In the genomic region with DNA sequence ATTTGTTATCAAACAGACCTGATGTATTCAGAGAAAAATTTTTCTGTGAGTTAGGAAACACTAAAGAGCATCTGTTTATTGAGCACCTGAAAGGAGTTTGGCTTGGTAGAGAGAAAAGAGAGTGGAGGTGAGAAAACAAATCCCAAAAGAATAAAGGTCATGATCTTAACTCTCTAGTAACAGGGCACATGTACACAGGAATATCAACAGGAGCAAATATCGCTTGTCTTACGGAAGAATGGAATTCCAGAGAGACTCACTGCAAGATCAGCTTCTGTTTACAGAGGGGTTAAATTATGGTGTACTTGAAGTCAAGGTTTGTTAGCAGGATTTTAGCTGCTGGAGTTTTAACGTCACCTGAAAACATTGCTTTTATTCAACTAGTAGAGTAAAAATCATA, we compare ENCODE assay signal across 1 cellular context.
TF ChIP-seq lines count a peak whose summit lies in the region.

No MANE protein-coding gene starts in this region.

TF ChIP-seq in HepG2, 621 proteins besides CTCF, POLR2A, EP300 and RAD21 (continued from another document and continues in another):
- peak; percentile 87 for TF ChIP-seq ARID5B (CRISPR knock-in tag; IDR thresholded peaks at IDR 0.05)
- TF ChIP-seq FOXP4 (CRISPR knock-in tag; IDR thresholded peaks at IDR 0.05): peak; percentile 90
- TF ChIP-seq, protein P1, sequence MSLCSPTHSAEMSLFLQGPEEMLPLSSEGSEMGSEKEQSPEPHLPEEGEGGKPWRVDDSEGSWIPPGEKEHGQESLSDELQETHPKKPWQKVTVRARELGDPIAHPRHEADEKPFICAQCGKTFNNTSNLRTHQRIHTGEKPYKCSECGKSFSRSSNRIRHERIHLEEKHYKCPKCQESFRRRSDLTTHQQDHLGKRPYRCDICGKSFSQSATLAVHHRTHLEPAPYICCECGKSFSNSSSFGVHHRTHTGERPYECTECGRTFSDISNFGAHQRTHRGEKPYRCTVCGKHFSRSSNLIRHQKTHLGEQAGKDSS (CRISPR knock-in tag; IDR thresholded peaks at IDR 0.05; ENCODE audit: borderline replicate concordance, low read depth): peak; percentile 50; the same call in 1 of the 2 replicates
- TF ChIP-seq TEAD3 (CRISPR knock-in tag; optimal IDR thresholded peaks at IDR 0.05; ENCODE audit: borderline replicate concordance): peak; percentile 45
- peak; percentile 67; the same call in 1 of the 2 replicates for TF ChIP-seq TBX3 (IDR thresholded peaks at IDR 0.05; ENCODE audit: borderline replicate concordance)
- TF ChIP-seq BCL6 (CRISPR knock-in tag; IDR thresholded peaks at IDR 0.05): peak; percentile 99
- TF ChIP-seq SAP130 (CRISPR knock-in tag; IDR thresholded peaks at IDR 0.05; ENCODE audit: low read depth): peak; percentile 42; the same call in 1 of the 2 replicates
- TF ChIP-seq NFIC (IDR thresholded peaks at IDR 0.05; ENCODE audit: low read length): peak; percentile 59
- TF ChIP-seq RARA (CRISPR knock-in tag; IDR thresholded peaks at IDR 0.05): peak; percentile 75
- peak; percentile 42 for TF ChIP-seq HNF4A (CRISPR knock-in tag; IDR thresholded peaks at IDR 0.05)
- peak; percentile 61; the same call in 1 of the 2 replicates for TF ChIP-seq PPARG (CRISPR knock-in tag; conservative IDR thresholded peaks at IDR 0.05)
- TF ChIP-seq CCAR2 (optimal IDR thresholded peaks at IDR 0.05; ENCODE audit: low read depth, low read length): no peak
- TF ChIP-seq TCF7 (IDR thresholded peaks at IDR 0.05; ENCODE audit: low read depth): peak; percentile 43
- TF ChIP-seq SOX6 (IDR thresholded peaks at IDR 0.05): no peak
- peak; percentile 93 for TF ChIP-seq SOX6 (CRISPR knock-in tag; IDR thresholded peaks at IDR 0.05)
- no peak for TF ChIP-seq PAX8 (CRISPR knock-in tag; IDR thresholded peaks at IDR 0.05; ENCODE audit: borderline replicate concordance)
- peak; percentile 31; the same call in 1 of the 2 replicates for TF ChIP-seq FOXK1 (CRISPR knock-in tag; IDR thresholded peaks at IDR 0.05; ENCODE audit: borderline replicate concordance, low read depth)
- peak; percentile 42; the same call in 1 of the 2 replicates for TF ChIP-seq ZBTB25 (CRISPR knock-in tag; IDR thresholded peaks at IDR 0.05)
- TF ChIP-seq ZNF564 (CRISPR knock-in tag; IDR thresholded peaks at IDR 0.05): no peak
- peak; percentile 96 for TF ChIP-seq SOX5 (CRISPR knock-in tag; IDR thresholded peaks at IDR 0.05; ENCODE audit: borderline replicate concordance)
- TF ChIP-seq MED13 (CRISPR knock-in tag; IDR thresholded peaks at IDR 0.05): no peak
- TF ChIP-seq ZNF710 (CRISPR knock-in tag; IDR thresholded peaks at IDR 0.05; ENCODE audit: borderline replicate concordance): peak; percentile 26; the same call in 1 of the 2 replicates
- peak; percentile 49 to 78; a peak in 3 of 4 replicates for TF ChIP-seq NR2F1 (CRISPR knock-in tag; IDR thresholded peaks at IDR 0.05)
- TF ChIP-seq PATZ1 (CRISPR knock-in tag; IDR thresholded peaks at IDR 0.05): no peak
- TF ChIP-seq GFI1 (CRISPR knock-in tag; IDR thresholded peaks at IDR 0.05; ENCODE audit: borderline replicate concordance): peak; percentile 67; the same call in 1 of the 2 replicates
- TF ChIP-seq NCOA2 (CRISPR knock-in tag; IDR thresholded peaks at IDR 0.05): peak; percentile 38; the same call in 1 of the 2 replicates
- peak; percentile 86 for TF ChIP-seq SOX13 (IDR thresholded peaks at IDR 0.05)
- TF ChIP-seq SOX13 (CRISPR knock-in tag; conservative IDR thresholded peaks at IDR 0.05 in 1 of 2, IDR thresholded peaks at IDR 0.05 in 1 of 2): peak in 1 of 2 experiments; percentile 99; a peak in 2 of 4 replicates
- no peak for TF ChIP-seq LBX2 (CRISPR knock-in tag; IDR thresholded peaks at IDR 0.05; ENCODE audit: borderline replicate concordance)
- TF ChIP-seq, protein P2, sequence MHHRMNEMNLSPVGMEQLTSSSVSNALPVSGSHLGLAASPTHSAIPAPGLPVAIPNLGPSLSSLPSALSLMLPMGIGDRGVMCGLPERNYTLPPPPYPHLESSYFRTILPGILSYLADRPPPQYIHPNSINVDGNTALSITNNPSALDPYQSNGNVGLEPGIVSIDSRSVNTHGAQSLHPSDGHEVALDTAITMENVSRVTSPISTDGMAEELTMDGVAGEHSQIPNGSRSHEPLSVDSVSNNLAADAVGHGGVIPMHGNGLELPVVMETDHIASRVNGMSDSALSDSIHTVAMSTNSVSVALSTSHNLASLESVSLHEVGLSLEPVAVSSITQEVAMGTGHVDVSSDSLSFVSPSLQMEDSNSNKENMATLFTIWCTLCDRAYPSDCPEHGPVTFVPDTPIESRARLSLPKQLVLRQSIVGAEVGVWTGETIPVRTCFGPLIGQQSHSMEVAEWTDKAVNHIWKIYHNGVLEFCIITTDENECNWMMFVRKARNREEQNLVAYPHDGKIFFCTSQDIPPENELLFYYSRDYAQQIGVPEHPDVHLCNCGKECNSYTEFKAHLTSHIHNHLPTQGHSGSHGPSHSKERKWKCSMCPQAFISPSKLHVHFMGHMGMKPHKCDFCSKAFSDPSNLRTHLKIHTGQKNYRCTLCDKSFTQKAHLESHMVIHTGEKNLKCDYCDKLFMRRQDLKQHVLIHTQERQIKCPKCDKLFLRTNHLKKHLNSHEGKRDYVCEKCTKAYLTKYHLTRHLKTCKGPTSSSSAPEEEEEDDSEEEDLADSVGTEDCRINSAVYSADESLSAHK (CRISPR knock-in tag; IDR thresholded peaks at IDR 0.05; ENCODE audit: borderline replicate concordance): no peak
- TF ChIP-seq, protein P3, sequence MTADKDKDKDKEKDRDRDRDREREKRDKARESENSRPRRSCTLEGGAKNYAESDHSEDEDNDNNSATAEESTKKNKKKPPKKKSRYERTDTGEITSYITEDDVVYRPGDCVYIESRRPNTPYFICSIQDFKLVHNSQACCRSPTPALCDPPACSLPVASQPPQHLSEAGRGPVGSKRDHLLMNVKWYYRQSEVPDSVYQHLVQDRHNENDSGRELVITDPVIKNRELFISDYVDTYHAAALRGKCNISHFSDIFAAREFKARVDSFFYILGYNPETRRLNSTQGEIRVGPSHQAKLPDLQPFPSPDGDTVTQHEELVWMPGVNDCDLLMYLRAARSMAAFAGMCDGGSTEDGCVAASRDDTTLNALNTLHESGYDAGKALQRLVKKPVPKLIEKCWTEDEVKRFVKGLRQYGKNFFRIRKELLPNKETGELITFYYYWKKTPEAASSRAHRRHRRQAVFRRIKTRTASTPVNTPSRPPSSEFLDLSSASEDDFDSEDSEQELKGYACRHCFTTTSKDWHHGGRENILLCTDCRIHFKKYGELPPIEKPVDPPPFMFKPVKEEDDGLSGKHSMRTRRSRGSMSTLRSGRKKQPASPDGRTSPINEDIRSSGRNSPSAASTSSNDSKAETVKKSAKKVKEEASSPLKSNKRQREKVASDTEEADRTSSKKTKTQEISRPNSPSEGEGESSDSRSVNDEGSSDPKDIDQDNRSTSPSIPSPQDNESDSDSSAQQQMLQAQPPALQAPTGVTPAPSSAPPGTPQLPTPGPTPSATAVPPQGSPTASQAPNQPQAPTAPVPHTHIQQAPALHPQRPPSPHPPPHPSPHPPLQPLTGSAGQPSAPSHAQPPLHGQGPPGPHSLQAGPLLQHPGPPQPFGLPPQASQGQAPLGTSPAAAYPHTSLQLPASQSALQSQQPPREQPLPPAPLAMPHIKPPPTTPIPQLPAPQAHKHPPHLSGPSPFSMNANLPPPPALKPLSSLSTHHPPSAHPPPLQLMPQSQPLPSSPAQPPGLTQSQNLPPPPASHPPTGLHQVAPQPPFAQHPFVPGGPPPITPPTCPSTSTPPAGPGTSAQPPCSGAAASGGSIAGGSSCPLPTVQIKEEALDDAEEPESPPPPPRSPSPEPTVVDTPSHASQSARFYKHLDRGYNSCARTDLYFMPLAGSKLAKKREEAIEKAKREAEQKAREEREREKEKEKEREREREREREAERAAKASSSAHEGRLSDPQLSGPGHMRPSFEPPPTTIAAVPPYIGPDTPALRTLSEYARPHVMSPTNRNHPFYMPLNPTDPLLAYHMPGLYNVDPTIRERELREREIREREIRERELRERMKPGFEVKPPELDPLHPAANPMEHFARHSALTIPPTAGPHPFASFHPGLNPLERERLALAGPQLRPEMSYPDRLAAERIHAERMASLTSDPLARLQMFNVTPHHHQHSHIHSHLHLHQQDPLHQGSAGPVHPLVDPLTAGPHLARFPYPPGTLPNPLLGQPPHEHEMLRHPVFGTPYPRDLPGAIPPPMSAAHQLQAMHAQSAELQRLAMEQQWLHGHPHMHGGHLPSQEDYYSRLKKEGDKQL (CRISPR knock-in tag; IDR thresholded peaks at IDR 0.05; ENCODE audit: low read depth): peak; percentile 51; the same call in 1 of the 2 replicates
- TF ChIP-seq CREM (IDR thresholded peaks at IDR 0.05): peak; percentile 42; the same call in 1 of the 2 replicates
- no peak for TF ChIP-seq CREM (CRISPR knock-in tag; IDR thresholded peaks at IDR 0.05)
- 0 out of 2 replicates have a peak, but pooled peaks have one; percentile 29 for TF ChIP-seq FOXP1 (IDR thresholded peaks at IDR 0.05)
- TF ChIP-seq FOXP1 (CRISPR knock-in tag; IDR thresholded peaks at IDR 0.05): peak; percentile 92
- TF ChIP-seq PITX1 (CRISPR knock-in tag; IDR thresholded peaks at IDR 0.05): peak; percentile 83
- peak; percentile 45; the same call in 1 of the 2 replicates for TF ChIP-seq TBX2 (CRISPR knock-in tag; IDR thresholded peaks at IDR 0.05; ENCODE audit: borderline replicate concordance)
